ENCODE assay signal across 1 cellular context in genomic region chr15:60575995-60576394, GRCh38.
TF ChIP-seq lines count a peak whose summit lies in the region.

No MANE protein-coding gene starts in this region.

TF ChIP-seq in HepG2, 621 proteins besides CTCF, POLR2A, EP300 and RAD21 (continued from another document and continues in another):
- TF ChIP-seq USF2 (IDR thresholded peaks at IDR 0.05; ENCODE audit: low read depth, low read length) (no peak), USF2 (CRISPR knock-in tag; IDR thresholded peaks at IDR 0.05; ENCODE audit: borderline replicate concordance) (no peak), ZBTB7A (CRISPR knock-in tag; IDR thresholded peaks at IDR 0.05) (no peak), CHD2 (IDR thresholded peaks at IDR 0.05; ENCODE audit: low read depth, low read length) (no peak), ZNF3 (CRISPR knock-in tag; IDR thresholded peaks at IDR 0.05) (0 out of 2 replicates have a peak, but pooled peaks have one; percentile 29), ZNF737 (CRISPR knock-in tag; IDR thresholded peaks at IDR 0.05; ENCODE audit: borderline replicate concordance) (no peak), MLX (CRISPR knock-in tag; IDR thresholded peaks at IDR 0.05) (no peak), ARID3A (IDR thresholded peaks at IDR 0.05; ENCODE audit: low read depth, low read length) (no peak), GMEB1 (CRISPR knock-in tag; IDR thresholded peaks at IDR 0.05; ENCODE audit: borderline replicate concordance) (no peak), SP5 (CRISPR knock-in tag; IDR thresholded peaks at IDR 0.05; ENCODE audit: borderline replicate concordance, low read depth) (no peak), BRF2 (CRISPR knock-in tag; IDR thresholded peaks at IDR 0.05) (no peak), TERF1 (CRISPR knock-in tag; IDR thresholded peaks at IDR 0.05) (no peak), FOXA3 (CRISPR knock-in tag; IDR thresholded peaks at IDR 0.05) (peak; percentile 76), HMGXB4 (CRISPR knock-in tag; IDR thresholded peaks at IDR 0.05; ENCODE audit: borderline replicate concordance in 1 of 2, low read depth in 1 of 2) (0 out of 4 replicates have a peak, but pooled peaks of 1 of the 2 experiments have one; percentile 33), PLRG1 (conservative IDR thresholded peaks at IDR 0.05) (no peak), TFDP2 (CRISPR knock-in tag; IDR thresholded peaks at IDR 0.05) (no peak), MEIS1 (CRISPR knock-in tag; IDR thresholded peaks at IDR 0.05; ENCODE audit: borderline replicate concordance) (no peak), MXD4 (CRISPR knock-in tag; IDR thresholded peaks at IDR 0.05) (no peak; the same call in 1 of the 2 replicates), ZNF414 (CRISPR knock-in tag; IDR thresholded peaks at IDR 0.05) (no peak), CEBPZ (IDR thresholded peaks at IDR 0.05; ENCODE audit: low read length) (no peak), ETV6 (CRISPR knock-in tag; conservative IDR thresholded peaks at IDR 0.05) (no peak), ZSCAN29 (CRISPR knock-in tag; conservative IDR thresholded peaks at IDR 0.05) (no peak), FIP1L1 (IDR thresholded peaks at IDR 0.05; ENCODE audit: borderline replicate concordance, insufficient read depth, low read depth, low read length) (no peak), TBX3 (IDR thresholded peaks at IDR 0.05; ENCODE audit: borderline replicate concordance) (no peak), TP53 (CRISPR knock-in tag; conservative IDR thresholded peaks at IDR 0.05) (no peak), CREM (IDR thresholded peaks at IDR 0.05) (peak; percentile 20; the same call in 1 of the 2 replicates), CREM (CRISPR knock-in tag; IDR thresholded peaks at IDR 0.05) (no peak), TARDBP (CRISPR knock-in tag; IDR thresholded peaks at IDR 0.05) (no peak), ATAD3A (CRISPR knock-in tag; IDR thresholded peaks at IDR 0.05) (no peak), ZMYM4 (CRISPR knock-in tag; IDR thresholded peaks at IDR 0.05) (peak; percentile 59), EZH2 (conservative IDR thresholded peaks at IDR 0.05; ENCODE audit: low read depth, low read length) (no peak), ZBTB42 (CRISPR knock-in tag; IDR thresholded peaks at IDR 0.05) (no peak), PHF20 (CRISPR knock-in tag; IDR thresholded peaks at IDR 0.05) (no peak), ZSCAN22 (CRISPR knock-in tag; IDR thresholded peaks at IDR 0.05) (no peak), ZNF879 (CRISPR knock-in tag; IDR thresholded peaks at IDR 0.05) (no peak), STAG1 (CRISPR knock-in tag; IDR thresholded peaks at IDR 0.05) (no peak), ZNF75D (CRISPR knock-in tag; IDR thresholded peaks at IDR 0.05; ENCODE audit: borderline replicate concordance) (no peak), CEBPG (CRISPR knock-in tag; IDR thresholded peaks at IDR 0.05) (peak; percentile 96), IRF2 (CRISPR knock-in tag; IDR thresholded peaks at IDR 0.05) (no peak; the same call in 1 of the 2 replicates), KDM2A (CRISPR knock-in tag; IDR thresholded peaks at IDR 0.05; ENCODE audit: borderline replicate concordance, low read depth) (0 out of 2 replicates have a peak, but pooled peaks have one; percentile 25), MYNN (CRISPR knock-in tag; IDR thresholded peaks at IDR 0.05; ENCODE audit: low read depth) (no peak), ZNF775 (CRISPR knock-in tag; IDR thresholded peaks at IDR 0.05; ENCODE audit: borderline replicate concordance) (no peak), YEATS2 (CRISPR knock-in tag; IDR thresholded peaks at IDR 0.05; ENCODE audit: borderline replicate concordance) (no peak), KLF11 (CRISPR knock-in tag; IDR thresholded peaks at IDR 0.05) (no peak), FOXO1 (CRISPR knock-in tag; IDR thresholded peaks at IDR 0.05) (peak; percentile 71; the same call in 1 of the 2 replicates), ZSCAN12 (CRISPR knock-in tag; IDR thresholded peaks at IDR 0.05) (no peak), REL (CRISPR knock-in tag; conservative IDR thresholded peaks at IDR 0.05) (no peak), KAT2B (IDR thresholded peaks at IDR 0.05; ENCODE audit: borderline replicate concordance, low read depth, low read length) (no peak), MXD1 (CRISPR knock-in tag; IDR thresholded peaks at IDR 0.05) (no peak), ZBTB34 (CRISPR knock-in tag; IDR thresholded peaks at IDR 0.05) (no peak), NFE2L2 (IDR thresholded peaks at IDR 0.05; ENCODE audit: low read length) (no peak)
